ENCODE assay signal across 8 cellular contexts in genomic region chr1:88595355-88595754, GRCh38.
DNase-seq lines count a peak whose midpoint lies in the region; ATAC-seq, FAIRE-seq and TF ChIP-seq lines count a peak whose summit lies in the region.

No MANE protein-coding gene starts in this region.

- H3K4me1 ChIP-seq in Karpas-422 (ENCODE audit: low read length): no peaks in the 10 kb centered on the region
- no peaks in the 10 kb centered on the region for H3K4me1 ChIP-seq in GM12878 (ENCODE audit: control insufficient read depth, insufficient read depth, low read length)
- no peaks in the 10 kb centered on the region for H3K4me1 ChIP-seq in naive thymus-derived CD4-positive, alpha-beta T cell (ENCODE audit: control insufficient read depth in 2 of 2, insufficient read depth in 2 of 2, low read length in 2 of 2)

- 2% methylated on average over 3 of the region's 3 CpGs for WGBS in GM12878 (ENCODE audit: insufficient coverage, insufficient replicate concordance, low lambda C conversion rate, missing lambda C conversion rate)

- intact Hi-C loops in GM12878 (cut with micrococcal nuclease; ENCODE audit: unreplicated experiment): loop anchor here (1.0 to 10.0 kb wide), 2 partner anchors 415 to 1461 kb away; no protein-coding TSS in a partner anchor
- intact Hi-C loops in naive thymus-derived CD4-positive, alpha-beta T cell (cut with micrococcal nuclease): loop anchor here (1.0 to 10.0 kb wide), 5 partner anchors 415 to 1464 kb away; no protein-coding TSS in a partner anchor

- no peak overlapping the region for H3K27ac Mint-ChIP-seq in naive thymus-derived CD4-positive, alpha-beta T cell

- TF ChIP-seq POLR2A in GM12878 (IDR thresholded peaks at IDR 0.05; ENCODE audit: low read depth, low read length): no peak

- ATAC-seq in GM12878: peak; percentile 39
- ATAC-seq in naive thymus-derived CD4-positive, alpha-beta T cell: peak; percentile 61
- ATAC-seq in GM19467 (IDR thresholded peaks at IDR 0.05; ENCODE audit: unreplicated experiment): no peak

- H3K4me2 ChIP-seq in Karpas-422 (ENCODE audit: low read depth, low read length, poor library complexity, severe bottlenecking): no peak overlapping the region
- no peak overlapping the region for H3K4me2 ChIP-seq in GM12878 (ENCODE audit: control insufficient read depth, insufficient read depth)

- TF ChIP-seq CTCF in GM13976 (IDR thresholded peaks at IDR 0.05; ENCODE audit: borderline replicate concordance, control extremely low read depth, extremely low read depth, insufficient read depth, missing control alignments) (peak; percentile 20), GM12878 (IDR thresholded peaks at IDR 0.05 in 2 of 3, conservative IDR thresholded peaks at IDR 0.05 in 1 of 3; ENCODE audit: control insufficient read depth in 2 of 3, extremely low read depth in 1 of 3, insufficient read depth in 1 of 3, low read depth in 3 of 3, low read length in 3 of 3) (peak; percentile 20 to 53 (median 33); a peak in 5 of 6 replicates)

- H2AFZ ChIP-seq in Karpas-422 (ENCODE audit: low read length): no peak overlapping the region
- H2AFZ ChIP-seq in GM12878 (ENCODE audit: control insufficient read depth, low read depth, low read length): no peak overlapping the region; the same call in 1 of the 2 replicates

- no peak for TF ChIP-seq EP300 in GM12878 (IDR thresholded peaks at IDR 0.05; ENCODE audit: borderline replicate concordance in 1 of 2, control insufficient read depth in 1 of 2, low read depth in 2 of 2, low read length in 2 of 2)

- in situ Hi-C loops in GM13976 (cut with MboI; ENCODE audit: low sequenced_read_pairs, unreplicated experiment) (loop anchor here (25.0 kb wide), 2 partner anchors 108 to 408 kb away; no protein-coding TSS in a partner anchor), GM12878 (cut with MboI) (loop anchor here (10.0 kb wide), 1 partner anchor 411 kb away; no protein-coding TSS in a partner anchor)

- peaks cover 0 to 22% (median 8%) of the 10 kb centered on the region in 11 donors for H3K9me3 Mint-ChIP-seq in naive thymus-derived CD4-positive, alpha-beta T cell

- no TSS peak for BruUV-seq in GM12878 (replicated peaks; lab: Mats Ljungman, UMichigan)

- no peaks in the 10 kb centered on the region for H3K36me3 ChIP-seq in Karpas-422 (ENCODE audit: insufficient read depth, low read length)
- no peaks in the 10 kb centered on the region for H3K36me3 ChIP-seq in GM12878 (ENCODE audit: control insufficient read depth in 2 of 2, insufficient read depth in 2 of 2, low read length in 1 of 2)
- H3K36me3 ChIP-seq in naive thymus-derived CD4-positive, alpha-beta T cell (ENCODE audit: control insufficient read depth in 2 of 3, insufficient read depth in 3 of 3, low read length in 3 of 3): no peaks in the 10 kb centered on the region

- H3K79me2 ChIP-seq in Karpas-422 (ENCODE audit: low read length): no peaks in the 10 kb centered on the region
- no peaks in the 10 kb centered on the region for H3K79me2 ChIP-seq in GM12878 (ENCODE audit: control insufficient read depth, insufficient read depth, low read length)

- H3K27me3 ChIP-seq in Karpas-422 (ENCODE audit: low read length) (no peaks in the 10 kb centered on the region), GM12878 (replicated peaks in 1 of 2; ENCODE audit: control insufficient read depth in 2 of 2, insufficient read depth in 2 of 2, low read length in 1 of 2) (no peaks in the 10 kb centered on the region)
- H3K27me3 ChIP-seq in naive thymus-derived CD4-positive, alpha-beta T cell (ENCODE audit: control insufficient read depth in 2 of 2, insufficient read depth in 2 of 2, low read length in 2 of 2): no peaks in the 10 kb centered on the region

- RAD21 ChIA-PET in GM12878 (lab: Charles Lee; ENCODE audit: unreplicated experiment): no interaction called here

- no peaks in the 10 kb centered on the region for H3K4me1 Mint-ChIP-seq in naive thymus-derived CD4-positive, alpha-beta T cell

- POLR2A ChIA-PET in GM12878 (lab: Charles Lee): no interaction called here
- POLR2A ChIA-PET in naive thymus-derived CD4-positive, alpha-beta T cell (lab: Charles Lee): no interaction called here

- no peaks in the 10 kb centered on the region for H3K9me2 ChIP-seq in Karpas-422 (replicated peaks; ENCODE audit: insufficient read depth, low read length)

- no peak overlapping the region for H3K4me3 ChIP-seq in Karpas-422 (ENCODE audit: low read length)
- H3K4me3 ChIP-seq in GM12878: no peak overlapping the region
- no peak overlapping the region for H3K4me3 ChIP-seq in naive thymus-derived CD4-positive, alpha-beta T cell (ENCODE audit: low read length)

- peaks cover 0 to 3% (median 0%) of the 10 kb centered on the region in 5 donors for H3K36me3 Mint-ChIP-seq in naive thymus-derived CD4-positive, alpha-beta T cell

- SMC1A ChIA-PET in GM12878 (lab: Charles Lee; ENCODE audit: uncharacterized antibody, unreplicated experiment): interaction anchor here (1.5 kb wide), 1 partner anchor 415 kb away, joined by 4 read pairs; no protein-coding TSS in a partner anchor

- DNase-seq in AML-193 (lab: John Stamatoyannopoulos, UW): peak; percentile 24 to 50
- peak; percentile 18 for DNase-seq in GM13976 (ENCODE audit: low spot score)
- DNase-seq in Karpas-422: peak; percentile 75
- peak; percentile 12 for DNase-seq in GM12878 (ENCODE audit: low read depth, low spot score)
- peak in 7 of 9 donors; percentile 2 to 39 (median 23) for DNase-seq in naive thymus-derived CD4-positive, alpha-beta T cell
- DNase-seq in stimulated activated CD4-positive, alpha-beta T cell treated with anti-CD3 and anti-CD28 coated beads, Interleukin-2, amount 100 ng/mL, for 48 hours: no peak
- DNase-seq in effector CD8-positive, alpha-beta T cell (lab: John Stamatoyannopoulos, UW): no peak

- CTCF ChIA-PET in GM12878 (lab: Yijun Ruan, JAX): interaction anchor here (1.0 kb wide), 1 partner anchor 9 kb away, joined by 3 read pairs; no protein-coding TSS in a partner anchor
- CTCF ChIA-PET in naive thymus-derived CD4-positive, alpha-beta T cell (lab: Charles Lee): interaction anchor here (0.7 kb wide), 1 partner anchor 64 kb away, joined by 3 read pairs; no protein-coding TSS in a partner anchor

- no peak overlapping the region for H3K4me3 Mint-ChIP-seq in naive thymus-derived CD4-positive, alpha-beta T cell

- peaks cover 0 to 22% (median 12%) of the 10 kb centered on the region in 5 donors for H3K27me3 Mint-ChIP-seq in naive thymus-derived CD4-positive, alpha-beta T cell

- H3K9ac ChIP-seq in Karpas-422 (ENCODE audit: low read length): no peak overlapping the region
- no peak overlapping the region for H3K9ac ChIP-seq in GM12878 (ENCODE audit: control insufficient read depth, insufficient read depth, low read length)

- no peaks in the 10 kb centered on the region for H3K9me3 ChIP-seq in Karpas-422 (ENCODE audit: low read length)
- no peaks in the 10 kb centered on the region; the same call in 2 of the 3 replicates for H3K9me3 ChIP-seq in GM12878 (replicated peaks; ENCODE audit: control insufficient read depth, insufficient read depth, low read length)
- no peaks in the 10 kb centered on the region for H3K9me3 ChIP-seq in naive thymus-derived CD4-positive, alpha-beta T cell (ENCODE audit: control insufficient read depth in 2 of 3, low read length in 3 of 3)

- H3K27ac ChIP-seq in Karpas-422 (ENCODE audit: low read length) (no peak overlapping the region), GM12878 (ENCODE audit: control insufficient read depth, insufficient read depth) (no peak overlapping the region)
- H3K27ac ChIP-seq in naive thymus-derived CD4-positive, alpha-beta T cell (ENCODE audit: low read depth, low read length): no peak overlapping the region

- FAIRE-seq in GM12878 (lab: Jason Lieb, UNC): no peak

- TF ChIP-seq RAD21 in GM12878 (IDR thresholded peaks at IDR 0.05; ENCODE audit: insufficient read depth, low read depth, low read length): peak; percentile 69

- no peaks in the 10 kb centered on the region for H4K20me1 ChIP-seq in Karpas-422 (ENCODE audit: insufficient read depth, low read depth, low read length)
- H4K20me1 ChIP-seq in GM12878 (ENCODE audit: control insufficient read depth, insufficient read depth): no peaks in the 10 kb centered on the region

TF ChIP-seq in GM12878, 131 proteins besides CTCF, POLR2A, EP300 and RAD21 (continues in another document):
- TF ChIP-seq, protein P1, sequence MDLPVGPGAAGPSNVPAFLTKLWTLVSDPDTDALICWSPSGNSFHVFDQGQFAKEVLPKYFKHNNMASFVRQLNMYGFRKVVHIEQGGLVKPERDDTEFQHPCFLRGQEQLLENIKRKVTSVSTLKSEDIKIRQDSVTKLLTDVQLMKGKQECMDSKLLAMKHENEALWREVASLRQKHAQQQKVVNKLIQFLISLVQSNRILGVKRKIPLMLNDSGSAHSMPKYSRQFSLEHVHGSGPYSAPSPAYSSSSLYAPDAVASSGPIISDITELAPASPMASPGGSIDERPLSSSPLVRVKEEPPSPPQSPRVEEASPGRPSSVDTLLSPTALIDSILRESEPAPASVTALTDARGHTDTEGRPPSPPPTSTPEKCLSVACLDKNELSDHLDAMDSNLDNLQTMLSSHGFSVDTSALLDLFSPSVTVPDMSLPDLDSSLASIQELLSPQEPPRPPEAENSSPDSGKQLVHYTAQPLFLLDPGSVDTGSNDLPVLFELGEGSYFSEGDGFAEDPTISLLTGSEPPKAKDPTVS (IDR thresholded peaks at IDR 0.05; ENCODE audit: low read depth, low read length): no peak
- TF ChIP-seq NFIC (IDR thresholded peaks at IDR 0.05; ENCODE audit: low read depth, low read length) (no peak), BACH1 (IDR thresholded peaks at IDR 0.05; ENCODE audit: borderline replicate concordance) (no peak), NR2F1 (conservative IDR thresholded peaks at IDR 0.05) (no peak), HCFC1 (IDR thresholded peaks at IDR 0.05; ENCODE audit: low read length) (no peak), NR2C2 (IDR thresholded peaks at IDR 0.05; ENCODE audit: borderline replicate concordance, control insufficient read depth, insufficient read length, low read depth) (no peak), E2F4 (IDR thresholded peaks at IDR 0.05; ENCODE audit: low read depth, low read length) (no peak), STAT1 (conservative IDR thresholded peaks at IDR 0.05) (no peak)

Comparison
In these comparisons a context has a peak if more than half of its experiments do, and no peak if none do; other contexts are left out.
1. DNase-seq: peak in AML-193 (2 of 2), GM13976 (single experiment), Karpas-422 (single experiment), GM12878 (single experiment) and naive thymus-derived CD4-positive, alpha-beta T cell (7 of 9); none in stimulated activated CD4-positive, alpha-beta T cell treated with anti-CD3 and anti-CD28 coated beads, Interleukin-2, amount 100 ng/mL, for 48 hours (0 of 2) and effector CD8-positive, alpha-beta T cell (single experiment).